In the genomic region with DNA sequence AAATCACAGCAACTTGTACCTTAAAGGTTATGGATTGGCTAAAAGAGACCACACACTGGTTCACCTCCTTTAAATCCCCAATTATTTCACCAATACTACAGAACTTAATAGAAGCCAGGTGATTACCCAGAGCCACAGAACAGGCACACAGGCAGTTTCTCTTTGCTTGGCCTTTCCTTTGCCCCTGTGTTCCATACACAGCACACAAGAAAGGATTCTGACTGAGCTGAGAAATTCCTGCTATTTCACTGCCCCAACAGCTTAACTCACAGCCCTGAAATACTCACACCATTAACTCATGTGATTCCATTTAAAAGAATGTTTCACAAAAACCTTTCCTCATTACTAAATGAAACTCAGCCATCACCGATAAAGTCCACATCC, we compare ENCODE assay signal across 10 cellular contexts.
DNase-seq lines count a peak whose midpoint lies in the region; ATAC-seq and TF ChIP-seq lines count a peak whose summit lies in the region.
"Had no signal": no experiment of that assay in that cellular context is flagged by ENCODE, and none has a peak within 500 bp of the region (broad histone marks: within the 10 kb centered on the region; RNA-seq: fewer than 3 reads in every experiment).

No MANE protein-coding gene starts in this region.

- H3K36me3 ChIP-seq in neural progenitor cell: no peaks in the 10 kb centered on the region
- H3K36me3 ChIP-seq: upper lobe of left lung had no signal

- H3K79me2 ChIP-seq in neural progenitor cell (ENCODE audit: low read depth): peaks cover 100% of the 10 kb centered on the region

- CTCF ChIA-PET in CD4-positive, alpha-beta T cell (lab: Charles Lee): interaction anchor here (0.7 to 1.4 kb wide), 2 partner anchors 14 to 34 kb away, joined by 3 to 4 read pairs; no protein-coding TSS in a partner anchor

- no peak overlapping the region for H2AFZ ChIP-seq in neural progenitor cell (replicated peaks)

- intact Hi-C loops in CD4-positive, alpha-beta T cell (cut with DNase I, micrococcal nuclease): loop anchor here (5.0 to 10.0 kb wide), 4 partner anchors 38 to 563 kb away; no protein-coding TSS in a partner anchor

- no peak overlapping the region for H3K4me3 Mint-ChIP-seq in CD4-positive, alpha-beta T cell
- H3K4me3 Mint-ChIP-seq in neural progenitor cell: no peak overlapping the region

- POLR2A ChIA-PET in CD4-positive, alpha-beta T cell (lab: Charles Lee): no interaction called here

- H3K27ac ChIP-seq in CD4-positive, alpha-beta T cell (ENCODE audit: low read depth, low read length): no peak overlapping the region
- H3K27ac ChIP-seq in HL-60 (replicated peaks) (peak overlapping the region; percentile 22), coronary artery (peak overlapping the region in 1 of 2 donors; percentile 46), neural progenitor cell (peak overlapping the region; percentile 2)

- H3K4me3 ChIP-seq in HL-60 (replicated peaks; ENCODE audit: insufficient read depth, low read length) (no peak overlapping the region), coronary artery (peak overlapping the region; percentile 10), neural progenitor cell (no peak overlapping the region)
- H3K4me3 ChIP-seq: upper lobe of left lung had no signal

- no peaks in the 10 kb centered on the region for H3K9me3 ChIP-seq in CD4-positive, alpha-beta T cell (ENCODE audit: control insufficient read depth, low read length)
- H3K9me3 ChIP-seq in neural progenitor cell (ENCODE audit: low read depth): no peaks in the 10 kb centered on the region
- H3K9me3 ChIP-seq: upper lobe of left lung had no signal

- no peaks in the 10 kb centered on the region for H3K27me3 ChIP-seq in CD4-positive, alpha-beta T cell (ENCODE audit: control insufficient read depth, insufficient read depth, low read length)
- H3K27me3 ChIP-seq in HL-60 (ENCODE audit: insufficient read depth, poor library complexity, severe bottlenecking) (no peaks in the 10 kb centered on the region), neural progenitor cell (no peaks in the 10 kb centered on the region)
- H3K27me3 ChIP-seq: upper lobe of left lung had no signal

- H3K9ac ChIP-seq in neural progenitor cell: no peak overlapping the region

- peak overlapping the region; percentile 13 for H3K27ac Mint-ChIP-seq in CD4-positive, alpha-beta T cell
- peak overlapping the region; percentile 4 for H3K27ac Mint-ChIP-seq in neural progenitor cell

- H3K4me2 ChIP-seq in neural progenitor cell: peak overlapping the region; percentile 33

- peaks cover 18% of the 10 kb centered on the region for H3K4me1 ChIP-seq in neural progenitor cell

- no peak for TF ChIP-seq CTCF in CD4-positive, alpha-beta T cell (IDR thresholded peaks at IDR 0.05)
- TF ChIP-seq CTCF in HL-60 (IDR thresholded peaks at IDR 0.05; ENCODE audit: insufficient read depth, low read length) (no peak), coronary artery (IDR thresholded peaks at IDR 0.05) (no peak), neural progenitor cell (IDR thresholded peaks at IDR 0.05) (no peak)

- H3K36me3 Mint-ChIP-seq in CD4-positive, alpha-beta T cell (ENCODE audit: low read depth): no peaks in the 10 kb centered on the region
- H3K36me3 Mint-ChIP-seq in neural progenitor cell: no peaks in the 10 kb centered on the region

- peak; percentile 17 for ATAC-seq in CD4-positive, alpha-beta T cell (ENCODE audit: poor library complexity)
- ATAC-seq in GM21576 (IDR thresholded peaks at IDR 0.05; ENCODE audit: unreplicated experiment): no peak

- H3K4me1 Mint-ChIP-seq in CD4-positive, alpha-beta T cell (ENCODE audit: low read depth): peaks cover 49% of the 10 kb centered on the region
- H3K4me1 Mint-ChIP-seq in neural progenitor cell: peaks cover 20% of the 10 kb centered on the region

- H3K9me3 Mint-ChIP-seq in CD4-positive, alpha-beta T cell: no peaks in the 10 kb centered on the region
- H3K9me3 Mint-ChIP-seq in neural progenitor cell: no peaks in the 10 kb centered on the region

- peaks cover 66% of the 10 kb centered on the region for H4K20me1 ChIP-seq in neural progenitor cell (ENCODE audit: low read depth)

- no peak for DNase-seq in CD4-positive, alpha-beta T cell
- DNase-seq in HL-60 (ENCODE audit: low read depth in 1 of 2, low spot score in 1 of 2) (no peak), coronary artery (ENCODE audit: low spot score) (no peak), neural progenitor cell (ENCODE audit: low spot score) (peak; percentile 44), NCI-H1417 (lab: John Stamatoyannopoulos, UW) (no peak), NK-92 (lab: John Stamatoyannopoulos, UW; ENCODE audit: unreplicated experiment) (no peak), NCI-H1436 (lab: John Stamatoyannopoulos, UW) (no peak)
- DNase-seq: midbrain, upper lobe of left lung had no signal

- H3F3A ChIP-seq in neural progenitor cell (ENCODE audit: low read depth): no peaks in the 10 kb centered on the region

- no peaks in the 10 kb centered on the region for H3K27me3 Mint-ChIP-seq in CD4-positive, alpha-beta T cell
- no peaks in the 10 kb centered on the region for H3K27me3 Mint-ChIP-seq in neural progenitor cell (ENCODE audit: insufficient read depth, low read depth)
